ENCODE assay signal across 7 cellular contexts in the genomic region with DNA sequence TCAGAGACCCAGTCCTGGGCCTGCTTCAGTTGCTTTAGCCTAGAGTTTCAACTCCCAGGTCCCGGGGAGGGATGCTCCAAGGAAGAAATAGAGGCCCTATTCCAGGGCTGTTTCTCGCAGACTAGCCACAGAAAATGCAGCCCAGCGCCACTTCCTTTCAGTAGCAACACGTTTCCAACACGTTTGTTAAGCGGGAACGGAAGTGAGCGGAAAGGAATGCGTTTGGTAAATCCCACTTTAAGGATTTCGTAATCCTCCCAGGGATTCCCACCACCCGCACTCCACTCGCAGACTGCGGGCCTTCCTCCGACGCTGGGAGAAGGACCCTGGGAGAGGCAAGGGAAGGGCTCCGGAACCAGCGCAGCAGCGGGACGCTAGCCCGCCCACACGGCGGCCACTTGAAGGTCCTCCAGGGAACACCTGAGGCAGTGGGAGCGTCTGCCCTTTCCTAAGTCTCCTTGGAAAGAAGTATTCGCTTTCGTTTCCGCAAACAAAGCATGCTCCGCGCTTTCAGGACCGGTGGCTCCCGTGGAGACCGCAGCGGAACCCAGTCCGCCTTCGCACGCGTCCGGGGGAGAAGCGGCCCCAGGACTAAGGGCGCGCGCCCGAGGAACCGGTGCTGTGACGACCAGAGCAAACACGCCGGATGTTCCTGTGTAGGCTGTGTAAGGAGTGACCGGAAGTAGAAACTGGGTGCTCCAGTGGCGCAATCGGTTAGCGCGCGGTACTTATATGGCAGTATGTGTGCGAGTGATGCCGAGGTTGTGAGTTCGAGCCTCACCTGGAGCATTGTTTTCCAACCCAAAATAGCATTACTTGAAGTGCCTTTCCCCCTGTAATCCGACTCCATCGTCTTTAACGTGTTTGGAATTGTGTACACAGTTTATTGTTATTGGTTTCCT.
A peak's percentile ranks its signal among the peaks of the same experiment; 100 is the strongest.
DNase-seq lines count a peak whose midpoint lies in the region; ATAC-seq and TF ChIP-seq lines count a peak whose summit lies in the region.

No MANE protein-coding gene starts in this region.

- peaks cover 23% of the 10 kb centered on the region for H3K27me3 Mint-ChIP-seq in activated naive CD4-positive, alpha-beta T cell treated with anti-CD3 and anti-CD28 coated beads, Interleukin-2, amount 10 ng/mL, durations not matched to agents 7 days and 5 days

- intact Hi-C loops in testis (cut with DNase I; ENCODE audit: low total_unique reads): no loop called here

- H3K4me1 ChIP-seq in Peyer's patch: peaks cover 0 to 5% (median 0%) of the 10 kb centered on the region in 4 donors
- peaks cover 7% of the 10 kb centered on the region for H3K4me1 ChIP-seq in neuron (ENCODE audit: insufficient read depth, low read length)
- peaks cover 5% of the 10 kb centered on the region for H3K4me1 ChIP-seq in testis

- WGBS in testis, 2 donors: 1% methylated on average over 38 to 58 of the region's 58 CpGs

- TF ChIP-seq POLR2A in Peyer's patch (IDR thresholded peaks at IDR 0.05): peak in 1 of 2 donors; percentile 11
- TF ChIP-seq POLR2A in testis (IDR thresholded peaks at IDR 0.05): peak; percentile 5

- H3K9me3 Mint-ChIP-seq in activated naive CD4-positive, alpha-beta T cell treated with anti-CD3 and anti-CD28 coated beads, Interleukin-2, amount 10 ng/mL, durations not matched to agents 7 days and 5 days: peaks cover 10% of the 10 kb centered on the region

- peak overlapping the region; percentile 47 for H3K4me3 Mint-ChIP-seq in activated naive CD4-positive, alpha-beta T cell treated with anti-CD3 and anti-CD28 coated beads, Interleukin-2, amount 10 ng/mL, durations not matched to agents 7 days and 5 days

- H3K36me3 ChIP-seq in Peyer's patch (no peaks in the 10 kb centered on the region), neuron (ENCODE audit: insufficient read depth, low read length) (no peaks in the 10 kb centered on the region), testis (ENCODE audit: low read depth, missing control alignments) (no peaks in the 10 kb centered on the region)

- H3K27ac Mint-ChIP-seq in activated naive CD4-positive, alpha-beta T cell treated with anti-CD3 and anti-CD28 coated beads, Interleukin-2, amount 10 ng/mL, durations not matched to agents 7 days and 5 days: no peak overlapping the region

- no peaks in the 10 kb centered on the region for H3K36me3 Mint-ChIP-seq in activated naive CD4-positive, alpha-beta T cell treated with anti-CD3 and anti-CD28 coated beads, Interleukin-2, amount 10 ng/mL, durations not matched to agents 7 days and 5 days

- DNase-seq in HL-60 (ENCODE audit: low read depth in 1 of 2, low spot score in 1 of 2) (peak; percentile 13 to 63), Peyer's patch (peak; percentile 20 to 78 (median 77)), glomerular endothelial cell (ENCODE audit: extremely low read depth, low read depth, low spot score) (peak; percentile 39), testis (peak; percentile 94)
- peak; percentile 35 for DNase-seq in activated naive CD4-positive, alpha-beta T cell treated with anti-CD3 and anti-CD28 coated beads, Interleukin-2, amount 10 ng/mL, durations not matched to agents 7 days and 5 days

- CTCF ChIA-PET in activated naive CD4-positive, alpha-beta T cell treated with anti-CD3 and anti-CD28 coated beads, Interleukin-2, amount 10 ng/mL, durations not matched to agents 7 days and 5 days (lab: Charles Lee): no interaction called here

- peaks cover 9% of the 10 kb centered on the region for H3K4me1 Mint-ChIP-seq in activated naive CD4-positive, alpha-beta T cell treated with anti-CD3 and anti-CD28 coated beads, Interleukin-2, amount 10 ng/mL, durations not matched to agents 7 days and 5 days

- H3K27me3 ChIP-seq in HL-60 (ENCODE audit: insufficient read depth, poor library complexity, severe bottlenecking) (no peaks in the 10 kb centered on the region), Peyer's patch (no peaks in the 10 kb centered on the region), neuron (ENCODE audit: insufficient read depth, low read length) (no peaks in the 10 kb centered on the region), testis (no peaks in the 10 kb centered on the region)

- TF ChIP-seq CTCF in HL-60 (IDR thresholded peaks at IDR 0.05; ENCODE audit: insufficient read depth, low read length): no peak
- no peak for TF ChIP-seq CTCF in Peyer's patch (IDR thresholded peaks at IDR 0.05)
- TF ChIP-seq CTCF in testis (IDR thresholded peaks at IDR 0.05): no peak

- H3K4me3 ChIP-seq in HL-60 (replicated peaks; ENCODE audit: insufficient read depth, low read length): no peak overlapping the region
- H3K4me3 ChIP-seq in Peyer's patch: peak overlapping the region; percentile 42 to 75 (median 58)
- peak overlapping the region; percentile 79 for H3K4me3 ChIP-seq in neuron (ENCODE audit: low read length)
- H3K4me3 ChIP-seq in testis: peak overlapping the region; percentile 73 to 77

- peak overlapping the region; percentile 67 for H2AFZ ChIP-seq in neuron (ENCODE audit: low read depth, low read length)

- peak; percentile 86 for ATAC-seq in GM18502 (IDR thresholded peaks at IDR 0.05; ENCODE audit: poor library complexity, unreplicated experiment)

- H3K9me3 ChIP-seq in Peyer's patch (no peaks in the 10 kb centered on the region), neuron (ENCODE audit: low read length) (peaks cover 2% of the 10 kb centered on the region), testis (no peaks in the 10 kb centered on the region)

- H3K27ac ChIP-seq in HL-60 (replicated peaks): peak overlapping the region; percentile 48
- H3K27ac ChIP-seq in Peyer's patch: peak overlapping the region; percentile 48 to 94 (median 80)
- peak overlapping the region; percentile 84 to 90 for H3K27ac ChIP-seq in testis

Comparison
In these comparisons a context has a peak if more than half of its experiments do, and no peak if none do; other contexts are left out.
1. DNase-seq: peak in every context shown above with its lines; median percentile 94 in testis; 77 in Peyer's patch; 39 in glomerular endothelial cell; 38 in HL-60; 35 in activated naive CD4-positive, alpha-beta T cell treated with anti-CD3 and anti-CD28 coated beads, Interleukin-2, amount 10 ng/mL, durations not matched to agents 7 days and 5 days.